Comparison of ENCODE assay signal across 28 cellular contexts in the genomic region with DNA sequence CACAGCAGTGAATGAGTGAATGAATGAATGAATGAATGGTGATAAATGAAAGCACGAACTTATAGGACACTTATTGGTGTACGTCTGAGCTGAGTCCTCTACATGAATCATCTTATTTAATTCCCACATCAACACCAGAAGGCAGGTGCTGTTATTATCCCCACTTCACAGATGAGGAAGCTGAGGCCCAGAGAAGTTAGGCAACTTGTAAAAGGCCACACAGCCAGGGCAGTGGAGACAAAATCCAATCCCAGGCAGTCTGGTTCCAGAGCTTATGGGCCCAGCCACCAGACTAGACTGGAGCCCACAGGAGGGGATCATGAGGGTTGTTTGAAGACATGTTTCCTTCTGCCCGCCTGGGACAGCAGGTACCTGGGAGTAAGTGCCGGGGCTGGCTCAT.
"Had no signal": no experiment of that assay in that cellular context is flagged by ENCODE, and none has a peak within 500 bp of the region (broad histone marks: within the 10 kb centered on the region; RNA-seq: fewer than 3 reads in every experiment).

No MANE protein-coding gene starts in this region.

- ATAC-seq: activated CD4-positive, CD25-positive, alpha-beta regulatory T cell treated with anti-CD3 and anti-CD28 coated beads, Interleukin-2, amount 50 U/mL, for 24 hours; gastrocnemius medialis; left colon; natural killer cell; stimulated activated naive B cell treated with anti-CD40 and anti-IgM and Interleukin-4, amounts not matched to agents 10 μg/mL and 1 μg/mL and 100 μg/mL, for 72 hours had no signal

- DNase-seq: activated CD4-positive, alpha-beta memory T cell treated with anti-CD3 and anti-CD28 coated beads for 36 hours; activated CD4-positive, alpha-beta T cell treated with anti-CD3 and anti-CD28 coated beads for 48 hours; activated CD8-positive, alpha-beta memory T cell treated with anti-CD3 and anti-CD28 coated beads, Interleukin-2, amount 50 U/mL, for 48 hours; activated gamma-delta T cell; activated naive CD4-positive, alpha-beta T cell treated with anti-CD3 and anti-CD28 coated beads, Interleukin-2, amount 10 ng/mL, durations not matched to agents 7 days and 5 days; activated naive CD8-positive, alpha-beta T cell treated with anti-CD3 and anti-CD28 coated beads, Interleukin-2, amount 10 ng/mL, durations not matched to agents 7 days and 5 days; activated T-cell treated with anti-CD3 and anti-CD28 coated beads, Interleukin-2, amount 50 U/mL, for 24 hours; dermis blood vessel endothelial cell; effector CD8-positive, alpha-beta T cell; gastrocnemius medialis; immature natural killer cell; kidney; left colon; natural killer cell; retina; stimulated activated CD4-positive, alpha-beta T cell treated with anti-CD3 and anti-CD28 coated beads, Interleukin-15, amount 100 ng/mL, for 24 hours; stimulated activated CD4-positive, alpha-beta T cell treated with anti-CD3 and anti-CD28 coated beads, Interleukin-2, amount 100 ng/mL, for 24 hours; stimulated activated naive B cell treated with anti-CD40 and anti-IgM and Interleukin-4, amounts not matched to agents 10 μg/mL and 1 μg/mL and 100 μg/mL, for 72 hours; transverse colon had no signal

- H3K9me3 ChIP-seq: gastrocnemius medialis, ovary, suprapubic skin, transverse colon, uterus had no signal

- H3K27me3 ChIP-seq: gastrocnemius medialis, ovary, transverse colon, uterus had no signal

- H3K4me3 Mint-ChIP-seq: activated CD4-positive, alpha-beta memory T cell treated with anti-CD3 and anti-CD28 coated beads for 36 hours; activated naive CD4-positive, alpha-beta T cell treated with anti-CD3 and anti-CD28 coated beads, Interleukin-2, amount 10 ng/mL, durations not matched to agents 7 days and 5 days; activated naive CD8-positive, alpha-beta T cell treated with anti-CD3 and anti-CD28 coated beads, Interleukin-2, amount 10 ng/mL, durations not matched to agents 7 days and 5 days; activated T-cell treated with anti-CD3 and anti-CD28 coated beads, Interleukin-2, amount 50 U/mL, for 24 hours; central memory CD8-positive, alpha-beta T cell; immature natural killer cell; natural killer cell; stimulated activated naive B cell treated with anti-CD40 and anti-IgM and Interleukin-4, amounts not matched to agents 10 μg/mL and 1 μg/mL and 100 μg/mL, for 72 hours had no signal

- H3K4me3 ChIP-seq: ovary, smooth muscle cell, transverse colon, uterus had no signal

- FAIRE-seq: bronchial epithelial cell, endometrium, kidney had no signal

- H3K9me3 Mint-ChIP-seq: activated naive CD4-positive, alpha-beta T cell treated with anti-CD3 and anti-CD28 coated beads, Interleukin-2, amount 10 ng/mL, durations not matched to agents 7 days and 5 days; activated naive CD8-positive, alpha-beta T cell treated with anti-CD3 and anti-CD28 coated beads, Interleukin-2, amount 10 ng/mL, durations not matched to agents 7 days and 5 days; activated T-cell treated with anti-CD3 and anti-CD28 coated beads, Interleukin-2, amount 50 U/mL, for 24 hours; central memory CD8-positive, alpha-beta T cell; natural killer cell had no signal

- H3K27ac ChIP-seq: suprapubic skin had no signal

- H3K4me2 ChIP-seq: smooth muscle cell had no signal

- H3K36me3 ChIP-seq: gastrocnemius medialis, ovary, suprapubic skin, transverse colon, uterus had no signal

- H3K27ac Mint-ChIP-seq: activated CD4-positive, alpha-beta memory T cell treated with anti-CD3 and anti-CD28 coated beads for 36 hours; activated naive CD4-positive, alpha-beta T cell treated with anti-CD3 and anti-CD28 coated beads, Interleukin-2, amount 10 ng/mL, durations not matched to agents 7 days and 5 days; activated naive CD8-positive, alpha-beta T cell treated with anti-CD3 and anti-CD28 coated beads, Interleukin-2, amount 10 ng/mL, durations not matched to agents 7 days and 5 days; activated T-cell treated with anti-CD3 and anti-CD28 coated beads, Interleukin-2, amount 50 U/mL, for 24 hours; immature natural killer cell; natural killer cell; progenitor cell of endocrine pancreas; stimulated activated naive B cell treated with anti-CD40 and anti-IgM and Interleukin-4, amounts not matched to agents 10 μg/mL and 1 μg/mL and 100 μg/mL, for 72 hours had no signal

- H3K36me3 Mint-ChIP-seq: activated CD4-positive, alpha-beta memory T cell treated with anti-CD3 and anti-CD28 coated beads for 36 hours; activated naive CD4-positive, alpha-beta T cell treated with anti-CD3 and anti-CD28 coated beads, Interleukin-2, amount 10 ng/mL, durations not matched to agents 7 days and 5 days; activated naive CD8-positive, alpha-beta T cell treated with anti-CD3 and anti-CD28 coated beads, Interleukin-2, amount 10 ng/mL, durations not matched to agents 7 days and 5 days; immature natural killer cell; natural killer cell; stimulated activated naive B cell treated with anti-CD40 and anti-IgM and Interleukin-4, amounts not matched to agents 10 μg/mL and 1 μg/mL and 100 μg/mL, for 72 hours had no signal

- H3K27me3 Mint-ChIP-seq: activated naive CD8-positive, alpha-beta T cell treated with anti-CD3 and anti-CD28 coated beads, Interleukin-2, amount 10 ng/mL, durations not matched to agents 7 days and 5 days had no signal

- H3K4me1 Mint-ChIP-seq: activated naive CD4-positive, alpha-beta T cell treated with anti-CD3 and anti-CD28 coated beads, Interleukin-2, amount 10 ng/mL, durations not matched to agents 7 days and 5 days; activated naive CD8-positive, alpha-beta T cell treated with anti-CD3 and anti-CD28 coated beads, Interleukin-2, amount 10 ng/mL, durations not matched to agents 7 days and 5 days; central memory CD8-positive, alpha-beta T cell; immature natural killer cell; natural killer cell; stimulated activated naive B cell treated with anti-CD40 and anti-IgM and Interleukin-4, amounts not matched to agents 10 μg/mL and 1 μg/mL and 100 μg/mL, for 72 hours had no signal
